8 cellular contexts compared by ENCODE assay signal in genomic region chr19:44800461-44800860, GRCh38. TPM values are rescaled to one million over a fixed set of nuclear protein-coding genes. Genes with fewer than 3 reads are reported as not detected.
DNase-seq lines count a peak whose midpoint lies in the region; ATAC-seq, FAIRE-seq and TF ChIP-seq lines count a peak whose summit lies in the region.

No MANE protein-coding gene starts in this region.

- H3K79me2 ChIP-seq in OCI-LY1 (ENCODE audit: insufficient read depth, low read length), result no peaks in the 10 kb centered on the region

- H3K36me3 Mint-ChIP-seq in naive thymus-derived CD4-positive, alpha-beta T cell, result no peaks in the 10 kb centered on the region

- POLR2A ChIA-PET in naive thymus-derived CD4-positive, alpha-beta T cell (lab: Charles Lee), result no interaction called here

- no peaks in the 10 kb centered on the region for H3K27me3 Mint-ChIP-seq in naive thymus-derived CD4-positive, alpha-beta T cell

- no peaks in the 10 kb centered on the region for H3K36me3 ChIP-seq in OCI-LY1 (ENCODE audit: insufficient read depth, low read length)
- no peaks in the 10 kb centered on the region for H3K36me3 ChIP-seq in naive thymus-derived CD4-positive, alpha-beta T cell (ENCODE audit: control insufficient read depth in 2 of 3, insufficient read depth in 3 of 3, low read length in 3 of 3)

- peaks cover 0 to 27% (median 13%) of the 10 kb centered on the region in 7 donors for H3K4me1 Mint-ChIP-seq in naive thymus-derived CD4-positive, alpha-beta T cell

- H3K27ac Mint-ChIP-seq in naive thymus-derived CD4-positive, alpha-beta T cell, result no peak overlapping the region

- H2AFZ ChIP-seq in OCI-LY1 (ENCODE audit: low read length), result no peak overlapping the region

- H3K9me3 Mint-ChIP-seq in naive thymus-derived CD4-positive, alpha-beta T cell, result peaks cover 0 to 8% (median 0%) of the 10 kb centered on the region in 11 donors

- no peaks in the 10 kb centered on the region for H3K4me1 ChIP-seq in OCI-LY1 (ENCODE audit: insufficient read depth, low read length, severe bottlenecking)
- H3K4me1 ChIP-seq in naive thymus-derived CD4-positive, alpha-beta T cell (ENCODE audit: control insufficient read depth in 2 of 2, insufficient read depth in 2 of 2, low read length in 2 of 2), result peaks cover 0 to 8% of the 10 kb centered on the region in 2 donors

- ATAC-seq in naive thymus-derived CD4-positive, alpha-beta T cell, result peak; percentile 99

- FAIRE-seq in GM12892 (lab: Jason Lieb, UNC), result peak; percentile 96
- FAIRE-seq in HTR-8/SVneo (lab: Jason Lieb, UNC), result peak; percentile 85

- intact Hi-C loops in naive thymus-derived CD4-positive, alpha-beta T cell (cut with micrococcal nuclease), result loop anchor here in 1 of 2 donors (1.0 kb wide), 1 partner anchor 45 kb away; no protein-coding TSS in a partner anchor

- peaks cover 8% of the 10 kb centered on the region; the same call in 1 of the 2 replicates for H3K27me3 ChIP-seq in OCI-LY1 (ENCODE audit: insufficient read depth, low read length)
- no peaks in the 10 kb centered on the region for H3K27me3 ChIP-seq in naive thymus-derived CD4-positive, alpha-beta T cell (ENCODE audit: control insufficient read depth in 2 of 2, insufficient read depth in 2 of 2, low read length in 2 of 2)

- CTCF ChIA-PET in naive thymus-derived CD4-positive, alpha-beta T cell (lab: Charles Lee), result no interaction called here

- no peaks in the 10 kb centered on the region for H3K9me2 ChIP-seq in OCI-LY1 (ENCODE audit: low read depth, low read length)

- no peak overlapping the region for H3K4me3 ChIP-seq in OCI-LY1 (ENCODE audit: low read depth, low read length, poor library complexity, severe bottlenecking)
- no peak overlapping the region for H3K4me3 ChIP-seq in epithelial cell of proximal tubule (ENCODE audit: low read depth, low read length)
- H3K4me3 ChIP-seq in naive thymus-derived CD4-positive, alpha-beta T cell (ENCODE audit: low read length), result no peak overlapping the region

- no peaks in the 10 kb centered on the region for H4K20me1 ChIP-seq in OCI-LY1 (ENCODE audit: insufficient read depth, low read length)

- H3K4me3 Mint-ChIP-seq in naive thymus-derived CD4-positive, alpha-beta T cell, result no peak overlapping the region

- no peaks in the 10 kb centered on the region for H3F3A ChIP-seq in OCI-LY1 (ENCODE audit: insufficient read depth, low read length)

- DNase-seq in GM12892 (ENCODE audit: insufficient read length), result peak; percentile 93
- peak; percentile 92 for DNase-seq in HTR-8/SVneo (ENCODE audit: insufficient read length, low spot score)
- peak; percentile 98 for DNase-seq in activated CD8-positive, alpha-beta memory T cell treated with anti-CD3 and anti-CD28 coated beads, Interleukin-2, amount 50 U/mL, for 48 hours
- no peak for DNase-seq in epithelial cell of proximal tubule (ENCODE audit: low read depth)
- peak; percentile 58 to 89 (median 75) for DNase-seq in naive thymus-derived CD4-positive, alpha-beta T cell
- peak; percentile 48 to 83 (median 70) for DNase-seq in stimulated activated naive CD4-positive, alpha-beta T cell (lab: John Stamatoyannopoulos, UW)

- H3K9ac ChIP-seq in OCI-LY1 (ENCODE audit: low read length), result no peak overlapping the region

- H3K9me3 ChIP-seq in OCI-LY1 (ENCODE audit: low read length), result no peaks in the 10 kb centered on the region
- H3K9me3 ChIP-seq in naive thymus-derived CD4-positive, alpha-beta T cell (ENCODE audit: control insufficient read depth in 2 of 3, low read length in 3 of 3), result no peaks in the 10 kb centered on the region

- H3K4me2 ChIP-seq in OCI-LY1 (ENCODE audit: low read length), result no peak overlapping the region

- H3K27ac ChIP-seq in 22Rv1, result no peak overlapping the region
- no peak overlapping the region for H3K27ac ChIP-seq in OCI-LY1 (ENCODE audit: low read depth, low read length, poor library complexity, severe bottlenecking)
- no peak overlapping the region for H3K27ac ChIP-seq in naive thymus-derived CD4-positive, alpha-beta T cell (ENCODE audit: low read depth, low read length)

- peak; percentile 82 for TF ChIP-seq CTCF in 22Rv1 (IDR thresholded peaks at IDR 0.05)
- peak; percentile 84 for TF ChIP-seq CTCF in OCI-LY1 (IDR thresholded peaks at IDR 0.05; ENCODE audit: low read length)
- peak; percentile 95 for TF ChIP-seq CTCF in epithelial cell of proximal tubule (conservative IDR thresholded peaks at IDR 0.05; ENCODE audit: low read depth, low read length)

- TF ChIP-seq POLR2A in GM12892 (IDR thresholded peaks at IDR 0.05; ENCODE audit: low read depth, low read length), result no peak

RNA-seq across cellular contexts. Expression of gene BCAM, which starts 8.4 kb away (rescaled TPM):
- not detected for polyA plus RNA-seq in GM12892 (2012; ENCODE audit: missing spikeins)
- total RNA-seq in epithelial cell of proximal tubule, result 7.7 and 27.7 TPM in 2 replicates
- total RNA-seq in naive thymus-derived CD4-positive, alpha-beta T cell, result under 1 TPM in 1 of 5 experiments, not detected in 4; 0.42 TPM
- polyA plus RNA-seq in naive thymus-derived CD4-positive, alpha-beta T cell, result not detected

RNA-seq across cellular contexts. Expression of gene CBLC, which starts 22.8 kb away (rescaled TPM):
- not detected for polyA plus RNA-seq in GM12892 (2012; ENCODE audit: missing spikeins)
- 16.1 and 27.2 TPM in 2 replicates for total RNA-seq in epithelial cell of proximal tubule
- not detected for total RNA-seq in naive thymus-derived CD4-positive, alpha-beta T cell
- polyA plus RNA-seq in naive thymus-derived CD4-positive, alpha-beta T cell, result not detected

RNA-seq across cellular contexts. Expression of gene NECTIN2, which starts 45.6 kb away (rescaled TPM):
- not detected for polyA plus RNA-seq in GM12892 (2012; ENCODE audit: missing spikeins)
- total RNA-seq in epithelial cell of proximal tubule, result 216 and 264 TPM in 2 replicates
- total RNA-seq in naive thymus-derived CD4-positive, alpha-beta T cell, result 1 to 10 TPM in 3 of 5 experiments, under 1 TPM in 2; 0.17 to 9.2 (median 1.2) TPM
- polyA plus RNA-seq in naive thymus-derived CD4-positive, alpha-beta T cell, result under 1 TPM in 1 of 2 donors, not detected in 1; 0.16 TPM

RNA-seq across cellular contexts. Expression of gene BCL3, which starts 52.0 kb away (rescaled TPM):
- polyA plus RNA-seq in GM12892 (2012; ENCODE audit: missing spikeins), result 3.3 TPM
- 32.4 and 49.3 TPM in 2 replicates for total RNA-seq in epithelial cell of proximal tubule
- 100 to 1,000 TPM in 1 of 5 experiments, 10 to 100 TPM in 4; 10.2 to 107 (median 94.2) TPM for total RNA-seq in naive thymus-derived CD4-positive, alpha-beta T cell
- 1 to 10 TPM; 3.3 to 8.9 TPM for polyA plus RNA-seq in naive thymus-derived CD4-positive, alpha-beta T cell

Comparison
In these comparisons a context has a peak if more than half of its experiments do, and no peak if none do; other contexts are left out.
1. RNA of gene CBLC, which starts 22.8 kb away (total RNA-seq): 16.1 to 27.2 TPM in epithelial cell of proximal tubule; not detected in naive thymus-derived CD4-positive, alpha-beta T cell; every median in the first group is over 10 times any median in the second.
2. RNA of gene NECTIN2, which starts 45.6 kb away (total RNA-seq): 216 to 264 TPM in epithelial cell of proximal tubule; 0.17 to 9.2 TPM in naive thymus-derived CD4-positive, alpha-beta T cell; every median in the first group is over 10 times any median in the second.
3. Peak in every context shown above with its lines, with median percentiles within 50 percentile points of each other: CTCF ChIP-seq.